2 cellular contexts compared by ENCODE assay signal in genomic region chr11:57971272-57972012, GRCh38.
TF ChIP-seq lines count a peak whose summit lies in the region.

No MANE protein-coding gene starts in this region.

TF ChIP-seq in HepG2, 621 proteins besides CTCF, POLR2A, EP300 and RAD21 (continues in another document):
- TF ChIP-seq MAFG (CRISPR knock-in tag; IDR thresholded peaks at IDR 0.05), result no peak
- no peak for TF ChIP-seq ZNF446 (CRISPR knock-in tag; IDR thresholded peaks at IDR 0.05)
- no peak for TF ChIP-seq IRF2 (CRISPR knock-in tag; IDR thresholded peaks at IDR 0.05)
- peak; percentile 13; the same call in 1 of the 2 replicates for TF ChIP-seq ZKSCAN8 (CRISPR knock-in tag; IDR thresholded peaks at IDR 0.05; ENCODE audit: borderline replicate concordance)
- 0 out of 2 replicates have a peak, but pooled peaks have one; percentile 45 for TF ChIP-seq ZNF777 (CRISPR knock-in tag; IDR thresholded peaks at IDR 0.05)
- TF ChIP-seq BRD4 (CRISPR knock-in tag; IDR thresholded peaks at IDR 0.05), result peak; percentile 23; the same call in 1 of the 2 replicates
- TF ChIP-seq POLR2G (IDR thresholded peaks at IDR 0.05; ENCODE audit: low read depth, low read length), result peak; percentile 58; the same call in 1 of the 2 replicates
- TF ChIP-seq MIXL1 (CRISPR knock-in tag; IDR thresholded peaks at IDR 0.05), result no peak
- no peak for TF ChIP-seq ZNF101 (CRISPR knock-in tag; IDR thresholded peaks at IDR 0.05; ENCODE audit: borderline replicate concordance, low read depth)
- no peak for TF ChIP-seq ZNF589 (CRISPR knock-in tag; conservative IDR thresholded peaks at IDR 0.05)
- TF ChIP-seq ZNF292 (CRISPR knock-in tag; IDR thresholded peaks at IDR 0.05; ENCODE audit: borderline replicate concordance, low read depth), result no peak
- TF ChIP-seq SETDB1 (CRISPR knock-in tag; IDR thresholded peaks at IDR 0.05; ENCODE audit: borderline replicate concordance), result no peak
- no peak for TF ChIP-seq NAIF1 (CRISPR knock-in tag; IDR thresholded peaks at IDR 0.05; ENCODE audit: borderline replicate concordance)
- TF ChIP-seq ZNF382 (CRISPR knock-in tag; IDR thresholded peaks at IDR 0.05; ENCODE audit: borderline replicate concordance), result no peak
- no peak for TF ChIP-seq IRX3 (CRISPR knock-in tag; IDR thresholded peaks at IDR 0.05; ENCODE audit: borderline replicate concordance, low read depth)
- no peak for TF ChIP-seq ZBTB1 (CRISPR knock-in tag; IDR thresholded peaks at IDR 0.05; ENCODE audit: borderline replicate concordance)
- peak; percentile 48 for TF ChIP-seq RBM22 (optimal IDR thresholded peaks at IDR 0.05; ENCODE audit: low read length)
- no peak for TF ChIP-seq SIN3B (IDR thresholded peaks at IDR 0.05; ENCODE audit: low read length)
- no peak for TF ChIP-seq ZNF460 (CRISPR knock-in tag; IDR thresholded peaks at IDR 0.05; ENCODE audit: borderline replicate concordance)
- TF ChIP-seq ZNF652 (CRISPR knock-in tag; IDR thresholded peaks at IDR 0.05; ENCODE audit: borderline replicate concordance, low read depth), result peak; percentile 93
- 0 out of 2 replicates have a peak, but pooled peaks have one; percentile 23 for TF ChIP-seq ARNT2 (CRISPR knock-in tag; IDR thresholded peaks at IDR 0.05; ENCODE audit: low read depth)
- 0 out of 2 replicates have a peak, but pooled peaks have one; percentile 43 for TF ChIP-seq ZSCAN12 (CRISPR knock-in tag; IDR thresholded peaks at IDR 0.05)
- TF ChIP-seq ZNF512B (CRISPR knock-in tag; IDR thresholded peaks at IDR 0.05; ENCODE audit: borderline replicate concordance), result no peak
- TF ChIP-seq PAWR (CRISPR knock-in tag; IDR thresholded peaks at IDR 0.05; ENCODE audit: borderline replicate concordance), result no peak
- TF ChIP-seq ZNF12 (CRISPR knock-in tag; IDR thresholded peaks at IDR 0.05), result 0 out of 2 replicates have a peak, but pooled peaks have one; percentile 49
- TF ChIP-seq RORA (CRISPR knock-in tag; IDR thresholded peaks at IDR 0.05), result no peak
- no peak for TF ChIP-seq ETV5 (CRISPR knock-in tag; IDR thresholded peaks at IDR 0.05; ENCODE audit: borderline replicate concordance)
- 0 out of 2 replicates have a peak, but pooled peaks have one; percentile 66 for TF ChIP-seq ZNF749 (CRISPR knock-in tag; IDR thresholded peaks at IDR 0.05; ENCODE audit: borderline replicate concordance)
- TF ChIP-seq TMF1 (CRISPR knock-in tag; IDR thresholded peaks at IDR 0.05; ENCODE audit: low read depth), result no peak
- 0 out of 2 replicates have a peak, but pooled peaks have one; percentile 18 for TF ChIP-seq TAF1 (CRISPR knock-in tag; IDR thresholded peaks at IDR 0.05)
- peak; percentile 1; the same call in 1 of the 2 replicates for TF ChIP-seq ZNF331 (CRISPR knock-in tag; IDR thresholded peaks at IDR 0.05)
- TF ChIP-seq MAFF (IDR thresholded peaks at IDR 0.05; ENCODE audit: low read depth, low read length), result no peak
- no peak for TF ChIP-seq ZNF781 (CRISPR knock-in tag; IDR thresholded peaks at IDR 0.05; ENCODE audit: borderline replicate concordance, not compliant biosample characterization)
- no peak for TF ChIP-seq ZNF850 (CRISPR knock-in tag; conservative IDR thresholded peaks at IDR 0.05)
- TF ChIP-seq, protein P1, sequence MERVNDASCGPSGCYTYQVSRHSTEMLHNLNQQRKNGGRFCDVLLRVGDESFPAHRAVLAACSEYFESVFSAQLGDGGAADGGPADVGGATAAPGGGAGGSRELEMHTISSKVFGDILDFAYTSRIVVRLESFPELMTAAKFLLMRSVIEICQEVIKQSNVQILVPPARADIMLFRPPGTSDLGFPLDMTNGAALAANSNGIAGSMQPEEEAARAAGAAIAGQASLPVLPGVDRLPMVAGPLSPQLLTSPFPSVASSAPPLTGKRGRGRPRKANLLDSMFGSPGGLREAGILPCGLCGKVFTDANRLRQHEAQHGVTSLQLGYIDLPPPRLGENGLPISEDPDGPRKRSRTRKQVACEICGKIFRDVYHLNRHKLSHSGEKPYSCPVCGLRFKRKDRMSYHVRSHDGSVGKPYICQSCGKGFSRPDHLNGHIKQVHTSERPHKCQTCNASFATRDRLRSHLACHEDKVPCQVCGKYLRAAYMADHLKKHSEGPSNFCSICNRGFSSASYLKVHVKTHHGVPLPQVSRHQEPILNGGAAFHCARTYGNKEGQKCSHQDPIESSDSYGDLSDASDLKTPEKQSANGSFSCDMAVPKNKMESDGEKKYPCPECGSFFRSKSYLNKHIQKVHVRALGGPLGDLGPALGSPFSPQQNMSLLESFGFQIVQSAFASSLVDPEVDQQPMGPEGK (CRISPR knock-in tag; IDR thresholded peaks at IDR 0.05), result 0 out of 2 replicates have a peak, but pooled peaks have one; percentile 2
- TF ChIP-seq ZNF552 (CRISPR knock-in tag; IDR thresholded peaks at IDR 0.05; ENCODE audit: borderline replicate concordance), result no peak
- TF ChIP-seq ASH2L (IDR thresholded peaks at IDR 0.05; ENCODE audit: insufficient read length, low read depth, low read length), result peak; percentile 20
- no peak for TF ChIP-seq TCF7L2 (IDR thresholded peaks at IDR 0.05; ENCODE audit: low read depth, low read length)
- TF ChIP-seq ZNF660 (CRISPR knock-in tag; IDR thresholded peaks at IDR 0.05; ENCODE audit: borderline replicate concordance, low read depth), result no peak
- TF ChIP-seq MATR3 (CRISPR knock-in tag; IDR thresholded peaks at IDR 0.05), result no peak

TF ChIP-seq in HEK293T, 16 proteins besides CTCF, POLR2A, EP300 and RAD21:
- no peak for TF ChIP-seq ELF4 (IDR thresholded peaks at IDR 0.05)
- TF ChIP-seq HDGF (IDR thresholded peaks at IDR 0.05; ENCODE audit: borderline replicate concordance), result no peak
- no peak for TF ChIP-seq FOXA1 (IDR thresholded peaks at IDR 0.05)
- TF ChIP-seq SP1 (IDR thresholded peaks at IDR 0.05), result no peak
- TF ChIP-seq FOXM1 (IDR thresholded peaks at IDR 0.05; ENCODE audit: borderline replicate concordance), result no peak
- no peak for TF ChIP-seq FOXK2 (IDR thresholded peaks at IDR 0.05)
- no peak for TF ChIP-seq PKNOX1 (IDR thresholded peaks at IDR 0.05)
- no peak for TF ChIP-seq L3MBTL2 (conservative IDR thresholded peaks at IDR 0.05)
- no peak for TF ChIP-seq NFRKB (IDR thresholded peaks at IDR 0.05)
- no peak for TF ChIP-seq LEF1 (IDR thresholded peaks at IDR 0.05; ENCODE audit: borderline replicate concordance)
- no peak for TF ChIP-seq TARDBP (IDR thresholded peaks at IDR 0.05)
- no peak for TF ChIP-seq BHLHE40 (IDR thresholded peaks at IDR 0.05; ENCODE audit: borderline replicate concordance)
